In the genomic region with DNA sequence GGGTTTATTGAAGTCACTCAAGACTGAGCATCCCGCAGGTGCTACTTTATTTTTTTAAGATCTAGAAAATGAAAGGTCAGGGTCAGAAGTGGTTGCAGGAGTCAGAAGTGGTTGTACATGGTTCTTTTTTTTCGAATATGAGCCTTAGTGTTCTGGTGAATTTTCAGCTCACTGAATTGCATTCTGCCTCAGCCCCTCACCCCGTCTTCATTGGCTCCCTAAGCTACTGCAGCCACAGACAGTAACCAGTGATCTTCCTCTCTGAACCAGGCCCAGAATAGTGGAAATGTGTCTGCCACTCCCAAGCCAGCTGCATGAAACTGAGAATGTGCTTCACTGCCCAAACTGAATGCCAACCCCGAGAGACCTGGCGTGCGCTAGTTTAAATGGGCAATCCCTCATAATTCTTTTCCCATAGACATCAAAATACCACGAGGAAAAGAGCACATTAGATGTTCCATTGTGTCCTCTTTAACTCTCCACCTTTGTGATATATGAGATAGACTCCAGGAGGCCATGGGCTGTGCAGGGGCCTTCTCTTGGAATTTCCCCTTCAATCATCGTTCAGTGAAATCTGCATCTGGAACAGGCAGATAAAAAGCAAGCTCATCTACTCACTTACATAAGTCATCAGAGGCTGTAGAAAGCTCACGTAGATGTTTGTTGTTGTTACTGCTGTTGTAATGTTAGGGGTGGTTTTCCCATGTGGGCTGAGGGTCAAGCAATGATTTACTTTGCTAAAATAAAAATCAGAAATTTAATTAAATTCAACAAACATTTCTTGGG, we compare ENCODE assay signal across 17 cellular contexts.
A peak's percentile ranks its signal among the peaks of the same experiment; 100 is the strongest.
DNase-seq lines count a peak whose midpoint lies in the region; ATAC-seq, FAIRE-seq and TF ChIP-seq lines count a peak whose summit lies in the region.
"Had no signal": no experiment of that assay in that cellular context is flagged by ENCODE, and none has a peak within 500 bp of the region (broad histone marks: within the 10 kb centered on the region; RNA-seq: fewer than 3 reads in every experiment).

No MANE protein-coding gene starts in this region.

- TF ChIP-seq CTCF in choroid plexus epithelial cell (conservative IDR thresholded peaks at IDR 0.05; ENCODE audit: low read depth, low read length): no peak

- no peak for FAIRE-seq in GM19239 (lab: Jason Lieb, UNC)

- ATAC-seq in sciatic nerve: peak; percentile 52
- ATAC-seq in T-helper 17 cell: no peak
- ATAC-seq: Panc1 had no signal

- H3K27me3 Mint-ChIP-seq in activated CD4-positive, alpha-beta T cell treated with anti-CD3 and anti-CD28 coated beads, Interleukin-2, amount 10 ng/mL, durations not matched to agents 7 days and 5 days: no peaks in the 10 kb centered on the region
- no peaks in the 10 kb centered on the region for H3K27me3 Mint-ChIP-seq in T-helper 17 cell
- H3K27me3 Mint-ChIP-seq: CD8-positive, alpha-beta memory T cell had no signal

- H3K9me3 ChIP-seq in T-helper 17 cell (ENCODE audit: control insufficient read depth, low read length, poor library complexity, severe bottlenecking): no peaks in the 10 kb centered on the region

- no peaks in the 10 kb centered on the region for H3K4me1 Mint-ChIP-seq in activated CD4-positive, alpha-beta T cell treated with anti-CD3 and anti-CD28 coated beads, Interleukin-2, amount 10 ng/mL, durations not matched to agents 7 days and 5 days
- H3K4me1 Mint-ChIP-seq in T-helper 17 cell: no peaks in the 10 kb centered on the region
- H3K4me1 Mint-ChIP-seq: CD8-positive, alpha-beta memory T cell had no signal

- peak; percentile 99 for DNase-seq in DMS79 treated with DMSO at 0.1 percent for 48 hours (lab: John Stamatoyannopoulos, UW)
- DNase-seq in NCI-H187 treated with DMSO at 0.1 percent for 48 hours (lab: John Stamatoyannopoulos, UW): peak; percentile 36
- peak; percentile 57 for DNase-seq in choroid plexus epithelial cell (ENCODE audit: low read depth)
- no peak for DNase-seq in sciatic nerve (ENCODE audit: low spot score)
- no peak for DNase-seq in activated CD4-positive, alpha-beta T cell treated with anti-CD3 and anti-CD28 coated beads, Interleukin-2, amount 10 ng/mL, durations not matched to agents 7 days and 5 days
- no peak for DNase-seq in GM19238 (ENCODE audit: insufficient read length, low spot score)
- DNase-seq in GM19239 (ENCODE audit: insufficient read length, low spot score): no peak
- DNase-seq in T-helper 17 cell: no peak
- DNase-seq: activated CD4-positive, CD25-positive, alpha-beta regulatory T cell treated with anti-CD3 and anti-CD28 coated beads, Interleukin-2, amount 50 U/mL, for 72 hours; CD8-positive, alpha-beta memory T cell; H9; stimulated activated CD4-positive, alpha-beta T cell treated with anti-CD3 and anti-CD28 coated beads, Interleukin-4, amount 100 ng/mL, for 1 hour; T1000 had no signal

- intact Hi-C loops in sciatic nerve (cut with DNase I): no loop called here

- CTCF ChIA-PET in activated CD4-positive, alpha-beta T cell treated with anti-CD3 and anti-CD28 coated beads, Interleukin-2, amount 10 ng/mL, durations not matched to agents 7 days and 5 days (lab: Charles Lee): no interaction called here

- no peaks in the 10 kb centered on the region for H3K36me3 Mint-ChIP-seq in activated CD4-positive, alpha-beta T cell treated with anti-CD3 and anti-CD28 coated beads, Interleukin-2, amount 10 ng/mL, durations not matched to agents 7 days and 5 days (ENCODE audit: low read depth)
- H3K36me3 Mint-ChIP-seq in T-helper 17 cell (ENCODE audit: low read depth): no peaks in the 10 kb centered on the region
- H3K36me3 Mint-ChIP-seq: CD8-positive, alpha-beta memory T cell had no signal

- H3K4me3 Mint-ChIP-seq in activated CD4-positive, alpha-beta T cell treated with anti-CD3 and anti-CD28 coated beads, Interleukin-2, amount 10 ng/mL, durations not matched to agents 7 days and 5 days: no peak overlapping the region
- no peak overlapping the region for H3K4me3 Mint-ChIP-seq in T-helper 17 cell
- H3K4me3 Mint-ChIP-seq: CD8-positive, alpha-beta memory T cell; H9 had no signal

- H3K27ac Mint-ChIP-seq in activated CD4-positive, alpha-beta T cell treated with anti-CD3 and anti-CD28 coated beads, Interleukin-2, amount 10 ng/mL, durations not matched to agents 7 days and 5 days: no peak overlapping the region
- no peak overlapping the region for H3K27ac Mint-ChIP-seq in T-helper 17 cell
- H3K27ac Mint-ChIP-seq: CD8-positive, alpha-beta memory T cell had no signal

- POLR2A ChIA-PET in activated CD4-positive, alpha-beta T cell treated with anti-CD3 and anti-CD28 coated beads, Interleukin-2, amount 10 ng/mL, durations not matched to agents 7 days and 5 days (lab: Charles Lee): no interaction called here

- H3K9me3 Mint-ChIP-seq in activated CD4-positive, alpha-beta T cell treated with anti-CD3 and anti-CD28 coated beads, Interleukin-2, amount 10 ng/mL, durations not matched to agents 7 days and 5 days: no peaks in the 10 kb centered on the region

- no peak overlapping the region for H3K4me3 ChIP-seq in choroid plexus epithelial cell (ENCODE audit: low read depth, low read length)
- H3K4me3 ChIP-seq: cardiac muscle cell, lung, SK-N-MC had no signal

Comparison
In these comparisons a context has a peak if more than half of its experiments do, and no peak if none do; other contexts are left out.
1. DNase-seq: peak in DMS79 treated with DMSO at 0.1 percent for 48 hours (single experiment), NCI-H187 treated with DMSO at 0.1 percent for 48 hours (single experiment) and choroid plexus epithelial cell (single experiment); none in sciatic nerve (single experiment), activated CD4-positive, alpha-beta T cell treated with anti-CD3 and anti-CD28 coated beads, Interleukin-2, amount 10 ng/mL, durations not matched to agents 7 days and 5 days (single experiment), GM19238 (single experiment), GM19239 (single experiment) and T-helper 17 cell (0 of 3).